ENCODE assay signal across 17 cellular contexts in genomic region chr11:19651654-19652053, GRCh38.
"Had no signal": no experiment of that assay in that cellular context is flagged by ENCODE, and none has a peak within 500 bp of the region (broad histone marks: within the 10 kb centered on the region; RNA-seq: fewer than 3 reads in every experiment).

No MANE protein-coding gene starts in this region.

- DNase-seq: activated B cell treated with CpG ODN at 0.5 μM for 24 hours; activated CD4-positive, alpha-beta T cell treated with anti-CD3 and anti-CD28 coated beads for 48 hours; activated CD8-positive, alpha-beta T cell treated with anti-CD3 and anti-CD28 coated beads for 36 hours; activated effector memory CD4-positive, alpha-beta T cell treated with anti-CD3 and anti-CD28 coated beads, Interleukin-2, amount 50 U/mL, for 16 hours; activated T-cell treated with anti-CD3 and anti-CD28 coated beads, Interleukin-2, amount 50 U/mL, for 4 hours; hypothalamus; left ventricle myocardium inferior; natural killer cell; sigmoid colon; stimulated activated CD4-positive, alpha-beta T cell treated with anti-CD3 and anti-CD28 coated beads, Interleukin-1b, Interleukin-23, amount 100 ng/mL, for 48 hours; stimulated activated naive CD8-positive, alpha-beta T cell treated with anti-CD3 and anti-CD28 coated beads, Interleukin-15, amount 100 ng/mL, for 72 hours; testis; upper lobe of left lung had no signal

- H3K27ac ChIP-seq: coronary artery, esophagus muscularis mucosa, left ventricle myocardium inferior, neutrophil, parathyroid adenoma, testis, upper lobe of left lung had no signal
